In the genomic region with DNA sequence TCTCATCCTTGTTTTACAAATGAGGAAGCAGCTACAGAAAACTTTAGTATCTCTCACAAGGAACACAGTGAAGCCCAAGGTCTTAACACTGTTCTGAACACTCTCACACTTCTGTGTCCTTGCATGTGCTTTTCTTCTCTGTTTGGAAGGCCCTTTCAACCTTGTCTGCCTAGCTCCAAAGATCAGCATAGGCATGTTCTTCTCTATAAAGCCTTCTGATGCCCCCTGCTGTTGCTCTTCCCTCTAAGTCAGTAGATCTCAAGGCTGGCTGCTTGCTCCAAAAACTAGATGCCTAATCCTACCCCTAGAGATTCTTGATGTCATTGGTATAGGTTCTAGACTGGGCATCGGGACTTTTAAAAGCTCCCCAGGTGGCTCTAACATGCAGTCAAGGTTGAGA, we compare ENCODE assay signal across 9 cellular contexts. TPM values are rescaled to one million over a fixed set of nuclear protein-coding genes. Genes with fewer than 3 reads are reported as not detected.
A peak's percentile ranks its signal among the peaks of the same experiment; 100 is the strongest.
DNase-seq lines count a peak whose midpoint lies in the region; ATAC-seq and TF ChIP-seq lines count a peak whose summit lies in the region.
"Had no signal": no experiment of that assay in that cellular context is flagged by ENCODE, and none has a peak within 500 bp of the region (broad histone marks: within the 10 kb centered on the region; RNA-seq: fewer than 3 reads in every experiment).

No MANE protein-coding gene starts in this region.

- peak; percentile 56 for ATAC-seq in GM19035 (IDR thresholded peaks at IDR 0.05; ENCODE audit: unreplicated experiment)
- ATAC-seq in HG03439 (IDR thresholded peaks at IDR 0.05; ENCODE audit: unreplicated experiment) = peak; percentile 61

- peak overlapping the region; percentile 76 for H3K27ac ChIP-seq in cardiac muscle cell

- TF ChIP-seq CTCF in Caco-2 (IDR thresholded peaks at IDR 0.05; ENCODE audit: insufficient read depth in 1 of 2, low read depth in 1 of 2, low read length in 1 of 2, severe bottlenecking in 1 of 2, unreplicated experiment in 1 of 2) (peak in 1 of 2 experiments; percentile 60), cardiac muscle cell (IDR thresholded peaks at IDR 0.05; ENCODE audit: low read depth, low read length) (peak; percentile 64)

- peaks cover 8% of the 10 kb centered on the region for H3K4me1 Mint-ChIP-seq in Caco-2 (ENCODE audit: low read depth, unreplicated experiment)
- peaks cover 11% of the 10 kb centered on the region for H3K4me1 Mint-ChIP-seq in activated naive CD4-positive, alpha-beta T cell treated with anti-CD3 and anti-CD28 coated beads, Interleukin-2, amount 10 ng/mL, durations not matched to agents 7 days and 5 days

- H3K4me1 ChIP-seq in Caco-2 = peaks cover 18% of the 10 kb centered on the region
- peaks cover 37% of the 10 kb centered on the region for H3K4me1 ChIP-seq in cardiac muscle cell (ENCODE audit: low read depth)

- no TSS peak for BruUV-seq in Caco-2 (replicated peaks; lab: Mats Ljungman, UMichigan)

- CTCF ChIA-PET in Caco-2 (lab: Charles Lee) = interaction anchor here (0.5 to 2.4 kb wide), 20 partner anchors 10 to 628 kb away, joined by 3 to 53 read pairs (median 4); a partner anchor contains a TSS
- CTCF ChIA-PET in activated naive CD4-positive, alpha-beta T cell treated with anti-CD3 and anti-CD28 coated beads, Interleukin-2, amount 10 ng/mL, durations not matched to agents 7 days and 5 days (lab: Charles Lee) = interaction anchor here (0.6 to 4.3 kb wide), 37 partner anchors 15 to 1917 kb away, joined by 3 to 69 read pairs (median 4); a partner anchor contains a TSS

- H3K9me3 Mint-ChIP-seq in Caco-2 (ENCODE audit: unreplicated experiment) = no peaks in the 10 kb centered on the region
- H3K9me3 Mint-ChIP-seq in activated naive CD4-positive, alpha-beta T cell treated with anti-CD3 and anti-CD28 coated beads, Interleukin-2, amount 10 ng/mL, durations not matched to agents 7 days and 5 days = no peaks in the 10 kb centered on the region

- H3K27ac Mint-ChIP-seq in Caco-2 (ENCODE audit: unreplicated experiment) = no peak overlapping the region
- no peak overlapping the region for H3K27ac Mint-ChIP-seq in activated naive CD4-positive, alpha-beta T cell treated with anti-CD3 and anti-CD28 coated beads, Interleukin-2, amount 10 ng/mL, durations not matched to agents 7 days and 5 days

- H3K4me3 Mint-ChIP-seq in Caco-2 (ENCODE audit: unreplicated experiment) = no peak overlapping the region
- H3K4me3 Mint-ChIP-seq in activated naive CD4-positive, alpha-beta T cell treated with anti-CD3 and anti-CD28 coated beads, Interleukin-2, amount 10 ng/mL, durations not matched to agents 7 days and 5 days = no peak overlapping the region

- intact Hi-C loops in Caco-2 (cut with micrococcal nuclease; ENCODE audit: unreplicated experiment) = loop anchor here (1.0 to 2.0 kb wide), 4 partner anchors 30 to 208 kb away; no protein-coding TSS in a partner anchor

- POLR2A ChIA-PET in Caco-2 (lab: Charles Lee) = interaction anchor here (0.5 to 2.3 kb wide), 8 partner anchors 57 to 208 kb away, joined by 3 to 31 read pairs (median 4); a partner anchor contains a TSS

- no peak overlapping the region; the same call in 1 of the 2 replicates for H3K4me3 ChIP-seq in Caco-2 (ENCODE audit: low read depth, low read length)
- H3K4me3 ChIP-seq in cardiac muscle cell = no peak overlapping the region

- H3K36me3 Mint-ChIP-seq in Caco-2 (ENCODE audit: insufficient read depth, unreplicated experiment) = no peaks in the 10 kb centered on the region
- peaks cover 5% of the 10 kb centered on the region for H3K36me3 Mint-ChIP-seq in activated naive CD4-positive, alpha-beta T cell treated with anti-CD3 and anti-CD28 coated beads, Interleukin-2, amount 10 ng/mL, durations not matched to agents 7 days and 5 days

- no peaks in the 10 kb centered on the region for H3K27me3 ChIP-seq in Caco-2 (replicated peaks; ENCODE audit: control insufficient read depth, insufficient read depth, low read length)
- H3K27me3 ChIP-seq in cardiac muscle cell = no peaks in the 10 kb centered on the region

- H3K27me3 Mint-ChIP-seq in Caco-2 (ENCODE audit: insufficient read depth, unreplicated experiment) = no peaks in the 10 kb centered on the region
- no peaks in the 10 kb centered on the region for H3K27me3 Mint-ChIP-seq in activated naive CD4-positive, alpha-beta T cell treated with anti-CD3 and anti-CD28 coated beads, Interleukin-2, amount 10 ng/mL, durations not matched to agents 7 days and 5 days

- H3K9me3 ChIP-seq in Caco-2 (no peaks in the 10 kb centered on the region), cardiac muscle cell (ENCODE audit: low read depth) (no peaks in the 10 kb centered on the region)

- peak; percentile 50 to 58 for DNase-seq in Caco-2
- DNase-seq in NCI-H82 treated with DMSO at 0.1 percent for 48 hours (lab: John Stamatoyannopoulos, UW; ENCODE audit: unreplicated experiment) = peak; percentile 39
- peak; percentile 55 for DNase-seq in activated naive CD4-positive, alpha-beta T cell treated with anti-CD3 and anti-CD28 coated beads, Interleukin-2, amount 10 ng/mL, durations not matched to agents 7 days and 5 days
- peak; percentile 87 to 88 for DNase-seq in cardiac muscle cell (ENCODE audit: low read depth in 1 of 2, low spot score in 1 of 2)
- peak; percentile 69 for DNase-seq in pulmonary artery endothelial cell (ENCODE audit: low read depth, low spot score)
- DNase-seq in activated effector memory CD4-positive, alpha-beta T cell treated with anti-CD3 and anti-CD28 coated beads, Interleukin-2, amount 50 U/mL, for 16 hours = no peak

- no peaks in the 10 kb centered on the region for H3K36me3 ChIP-seq in Caco-2 (ENCODE audit: control insufficient read depth, insufficient read depth, low read length)
- no peaks in the 10 kb centered on the region for H3K36me3 ChIP-seq in cardiac muscle cell

RNA-seq across cellular contexts. Expression of a gene that starts 5.9 kb away (rescaled TPM):
- total RNA-seq in Caco-2 (2022) (23.4 and 24.0 TPM in 2 replicates), cardiac muscle cell (44.9 and 74.7 TPM in 2 replicates), pulmonary artery endothelial cell (7.9 and 11.6 TPM in 2 replicates)
- 135 and 161 TPM in 2 replicates for polyA plus RNA-seq in cardiac muscle cell

RNA-seq across cellular contexts. Expression of a gene that starts 6.0 kb away (rescaled TPM):
- total RNA-seq in Caco-2 (2022) (not detected in 2 replicates), cardiac muscle cell (0.21 and 0.45 TPM in 2 replicates), pulmonary artery endothelial cell (not detected in 2 replicates)
- polyA plus RNA-seq in cardiac muscle cell = 0.43 and 0.90 TPM in 2 replicates
- total RNA-seq: activated CD8-positive, alpha-beta memory T cell treated with anti-CD3 and anti-CD28 coated beads for 36 hours had no signal
